8 cellular contexts compared by ENCODE assay signal in the genomic region with DNA sequence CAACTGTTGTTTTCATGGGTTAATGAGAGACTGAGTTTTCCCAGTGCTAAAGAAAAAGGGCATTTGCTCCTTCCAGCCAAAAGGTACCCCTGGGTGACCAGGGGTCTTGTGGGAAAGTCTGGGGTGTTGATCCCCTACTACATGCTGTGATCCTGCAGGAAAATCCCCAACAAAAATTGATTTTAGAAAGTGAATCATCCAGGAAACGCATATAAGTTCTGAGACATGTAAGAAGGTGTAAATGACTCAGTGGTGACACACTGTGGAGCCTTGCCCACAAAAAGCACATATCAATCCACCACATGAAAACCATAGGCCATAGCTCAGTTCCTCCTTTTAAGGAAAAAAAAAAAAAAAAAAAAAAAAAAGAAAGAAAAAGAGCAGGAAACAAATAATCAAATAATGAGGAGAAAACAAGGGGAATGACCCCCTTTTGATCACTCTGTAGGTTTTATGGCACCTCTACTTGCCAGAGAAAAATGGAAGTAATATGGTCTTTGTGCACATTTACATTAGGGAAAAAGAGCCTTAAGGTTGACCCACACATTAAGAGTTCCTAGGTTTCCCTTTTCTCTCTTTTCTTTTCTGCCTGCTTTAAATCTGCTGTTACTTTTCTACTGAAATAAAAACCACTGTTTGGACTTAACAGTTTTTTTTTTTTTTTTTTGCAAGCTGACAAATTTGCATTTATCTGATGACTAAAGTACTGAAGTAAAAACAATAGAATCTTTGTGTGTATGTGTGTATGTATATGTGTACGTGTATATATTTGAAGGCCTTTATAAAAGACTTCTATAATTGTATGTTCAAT.
DNase-seq lines count a peak whose midpoint lies in the region; ATAC-seq and TF ChIP-seq lines count a peak whose summit lies in the region.

No MANE protein-coding gene starts in this region.

- no peaks in the 10 kb centered on the region for H3K27me3 ChIP-seq in HAP-1 (ENCODE audit: low read depth)
- no peaks in the 10 kb centered on the region for H3K27me3 ChIP-seq in MG63
- H3K27me3 ChIP-seq in foreskin keratinocyte, result no peaks in the 10 kb centered on the region
- H3K27me3 ChIP-seq in effector memory CD4-positive, alpha-beta T cell (replicated peaks; ENCODE audit: control insufficient read depth, insufficient read depth, low read length, poor library complexity, severe bottlenecking), result no peaks in the 10 kb centered on the region

- H3K9me3 ChIP-seq in HAP-1, result no peaks in the 10 kb centered on the region
- H3K9me3 ChIP-seq in MG63, result no peaks in the 10 kb centered on the region
- no peaks in the 10 kb centered on the region for H3K9me3 ChIP-seq in effector memory CD4-positive, alpha-beta T cell (ENCODE audit: control insufficient read depth, low read length)

- DNase-seq in HAP-1 (ENCODE audit: low spot score in 2 of 2) (peak; percentile 29 to 59), MG63 (peak; percentile 63), foreskin keratinocyte (peak; percentile 51 to 91), HuH-7.5 (ENCODE audit: low spot score) (no peak), NK-92 (lab: John Stamatoyannopoulos, UW; ENCODE audit: unreplicated experiment) (no peak), NCI-H2196 (lab: John Stamatoyannopoulos, UW; ENCODE audit: unreplicated experiment) (no peak)
- no peak for DNase-seq in effector memory CD4-positive, alpha-beta T cell

- H3K4me1 ChIP-seq in HAP-1 (peaks cover 26% of the 10 kb centered on the region), foreskin keratinocyte (peaks cover 17% of the 10 kb centered on the region)
- no peaks in the 10 kb centered on the region for H3K4me1 ChIP-seq in effector memory CD4-positive, alpha-beta T cell (ENCODE audit: control insufficient read depth, insufficient read depth, low read length, poor library complexity, severe bottlenecking)

- H3K4me3 ChIP-seq in HAP-1 (no peak overlapping the region), MG63 (no peak overlapping the region)
- H3K4me3 ChIP-seq in effector memory CD4-positive, alpha-beta T cell (ENCODE audit: insufficient read depth, low read depth, low read length, poor library complexity, severe bottlenecking), result no peak overlapping the region

- in situ Hi-C loops in HAP-1 (cut with MboI; ENCODE audit: low sequenced_read_pairs), result no loop called here

- peak; percentile 99 for ATAC-seq in GM18519 (IDR thresholded peaks at IDR 0.05; ENCODE audit: low FRiP score, unreplicated experiment)
- peak; percentile 92 for ATAC-seq in foreskin keratinocyte

- no peak for TF ChIP-seq CTCF in foreskin keratinocyte (conservative IDR thresholded peaks at IDR 0.05)

- H3K36me3 ChIP-seq in HAP-1 (replicated peaks) (no peaks in the 10 kb centered on the region), MG63 (no peaks in the 10 kb centered on the region)
- H3K36me3 ChIP-seq in effector memory CD4-positive, alpha-beta T cell (ENCODE audit: control insufficient read depth, insufficient read depth, low read length), result no peaks in the 10 kb centered on the region

- H3K27ac ChIP-seq in foreskin keratinocyte, result peak overlapping the region; percentile 70
- H3K27ac ChIP-seq in effector memory CD4-positive, alpha-beta T cell (ENCODE audit: insufficient read depth, low read length, poor library complexity, severe bottlenecking), result no peak overlapping the region

Comparison
In these comparisons a context has a peak if more than half of its experiments do, and no peak if none do; other contexts are left out.
1. DNase-seq: peak in HAP-1 (2 of 2), MG63 (single experiment) and foreskin keratinocyte (2 of 2); none in HuH-7.5 (single experiment), NK-92 (single experiment), NCI-H2196 (single experiment) and effector memory CD4-positive, alpha-beta T cell (0 of 3).